ENCODE assay signal across 23 cellular contexts in genomic region chr20:33028875-33029274, GRCh38. TPM values are rescaled to one million over a fixed set of nuclear protein-coding genes. Genes with fewer than 3 reads are reported as not detected.
A peak's percentile ranks its signal among the peaks of the same experiment; 100 is the strongest.
DNase-seq lines count a peak whose midpoint lies in the region; ATAC-seq, FAIRE-seq and TF ChIP-seq lines count a peak whose summit lies in the region.
"Had no signal": no experiment of that assay in that cellular context is flagged by ENCODE, and none has a peak within 500 bp of the region (broad histone marks: within the 10 kb centered on the region; RNA-seq: fewer than 3 reads in every experiment).

No MANE protein-coding gene starts in this region.

- no peak overlapping the region for H3K27ac ChIP-seq in IMR-90 (ENCODE audit: insufficient read depth, low read length)
- no peak overlapping the region for H3K27ac ChIP-seq in HepG2 (ENCODE audit: extremely low read length, insufficient read depth, low read length)
- H3K27ac ChIP-seq in substantia nigra (ENCODE audit: low read depth, low read length, poor library complexity, severe bottlenecking), result no peak overlapping the region
- H3K27ac ChIP-seq in neural progenitor cell, result no peak overlapping the region
- H3K27ac ChIP-seq: A549 had no signal

- H4K8ac ChIP-seq in IMR-90 (ENCODE audit: low read depth in 2 of 2, low read length in 2 of 2), result no peak overlapping the region

- no peak overlapping the region for H3K27ac Mint-ChIP-seq in neural progenitor cell
- H3K27ac Mint-ChIP-seq: CD4-positive, alpha-beta memory T cell; GM23338; HFFc6 had no signal

- H3K79me1 ChIP-seq in IMR-90 (ENCODE audit: low read depth in 1 of 2, low read length in 2 of 2), result no peaks in the 10 kb centered on the region

- no peak overlapping the region for H3K23ac ChIP-seq in IMR-90 (ENCODE audit: low read depth, low read length)

- TF ChIP-seq CTCF in IMR-90 (conservative IDR thresholded peaks at IDR 0.05; ENCODE audit: low read depth, low read length) (no peak), HepG2 (CRISPR knock-in tag; IDR thresholded peaks at IDR 0.05) (0 out of 2 replicates have a peak, but pooled peaks have one; percentile 4), neural progenitor cell (IDR thresholded peaks at IDR 0.05) (no peak)

- intact Hi-C loops in IMR-90 (cut with micrococcal nuclease), result no loop called here
- intact Hi-C loops in HepG2 (cut with micrococcal nuclease; ENCODE audit: unreplicated experiment), result no loop called here

- BruUV-seq in IMR-90 (replicated peaks; lab: Mats Ljungman, UMichigan) (no TSS peak), HepG2 (replicated peaks; lab: Mats Ljungman, UMichigan) (no TSS peak)

- ATAC-seq in IMR-90 (ENCODE audit: low read depth), result no peak
- ATAC-seq in HepG2, result peak; percentile 39
- ATAC-seq: A549, GM23338 had no signal

- dilution Hi-C loops in IMR-90 (cut with HindIII; ENCODE audit: low sequenced_read_pairs, unreplicated experiment), result no loop called here

- no peak overlapping the region for H4K5ac ChIP-seq in IMR-90 (ENCODE audit: low read depth, low read length)

- POLR2A ChIA-PET in IMR-90 (lab: Charles Lee; ENCODE audit: unreplicated experiment), result no interaction called here
- POLR2A ChIA-PET in HepG2 (lab: Yijun Ruan, JAX), result interaction anchor here (1.4 kb wide), 1 partner anchor 15 kb away, joined by 3 read pairs; no protein-coding TSS in a partner anchor

- H3K9ac ChIP-seq in IMR-90 (ENCODE audit: low read depth, low read length), result no peak overlapping the region
- H3K9ac ChIP-seq in HepG2 (ENCODE audit: insufficient read depth, low read depth, low read length), result no peak overlapping the region
- no peak overlapping the region for H3K9ac ChIP-seq in neural progenitor cell

- H3F3A ChIP-seq in neural progenitor cell (ENCODE audit: low read depth), result no peaks in the 10 kb centered on the region

- H3K4me1 ChIP-seq in IMR-90 (ENCODE audit: control insufficient read depth, insufficient read depth, low read length) (no peaks in the 10 kb centered on the region), HepG2 (ENCODE audit: insufficient read depth, low read length) (peaks cover 20% of the 10 kb centered on the region), neural progenitor cell (no peaks in the 10 kb centered on the region)
- H3K4me1 ChIP-seq: A549, HAP-1 had no signal

- H3K79me2 ChIP-seq in HepG2 (ENCODE audit: insufficient read depth, low read length), result no peaks in the 10 kb centered on the region
- H3K79me2 ChIP-seq in neural progenitor cell (ENCODE audit: low read depth), result no peaks in the 10 kb centered on the region

- no peak overlapping the region for H3K14ac ChIP-seq in IMR-90 (replicated peaks; ENCODE audit: low read depth, low read length)

- H2AFZ ChIP-seq in IMR-90 (replicated peaks; ENCODE audit: low read length, poor library complexity) (peak overlapping the region; percentile 14), HepG2 (ENCODE audit: low read length) (no peak overlapping the region), neural progenitor cell (replicated peaks) (no peak overlapping the region)
- H2AFZ ChIP-seq: GM23338 had no signal

- H3K18ac ChIP-seq in IMR-90 (ENCODE audit: low read depth, low read length), result no peak overlapping the region

- DNase-seq in IMR-90, result no peak
- peak; percentile 10 for DNase-seq in NCI-H69 (lab: John Stamatoyannopoulos, UW)
- no peak for DNase-seq in HepG2 (ENCODE audit: low spot score)
- no peak for DNase-seq in substantia nigra (lab: John Stamatoyannopoulos, UW)
- DNase-seq in neural progenitor cell (ENCODE audit: low spot score), result no peak
- DNase-seq: 8988T; C1 segment of cervical spinal cord; Calu3; CD4-positive, alpha-beta memory T cell; COR-L47; DMS53; DMS79 treated with DMSO at 0.1 percent for 48 hours; GF-D8; HFFc6 had no signal

- H3K36me3 Mint-ChIP-seq in neural progenitor cell, result no peaks in the 10 kb centered on the region
- H3K36me3 Mint-ChIP-seq: CD4-positive, alpha-beta memory T cell had no signal

- no peaks in the 10 kb centered on the region for H4K20me1 ChIP-seq in IMR-90 (ENCODE audit: insufficient read depth, low read length)
- peaks cover 4% of the 10 kb centered on the region; the same call in 1 of the 2 replicates for H4K20me1 ChIP-seq in HepG2 (ENCODE audit: insufficient read depth, low read length)
- no peaks in the 10 kb centered on the region for H4K20me1 ChIP-seq in neural progenitor cell (ENCODE audit: low read depth)

- no peaks in the 10 kb centered on the region for H3K4me1 Mint-ChIP-seq in neural progenitor cell
- H3K4me1 Mint-ChIP-seq: CD4-positive, alpha-beta memory T cell; GM23338 had no signal

- peaks cover 4% of the 10 kb centered on the region for H3K27me3 Mint-ChIP-seq in neural progenitor cell (ENCODE audit: insufficient read depth, low read depth)
- H3K27me3 Mint-ChIP-seq: CD4-positive, alpha-beta memory T cell had no signal

- H4K91ac ChIP-seq in IMR-90 (ENCODE audit: insufficient read depth, low read depth, low read length), result no peak overlapping the region

- no peak overlapping the region for H2AK5ac ChIP-seq in IMR-90 (ENCODE audit: low read depth, low read length)

- no peak for FAIRE-seq in HepG2 (lab: Jason Lieb, UNC)
- FAIRE-seq: A549, GM12891, GM18507, H54 had no signal

- H3K9me1 ChIP-seq in IMR-90 (ENCODE audit: insufficient read depth, low read length), result no peaks in the 10 kb centered on the region

- H3K4me3 Mint-ChIP-seq in neural progenitor cell, result no peak overlapping the region
- H3K4me3 Mint-ChIP-seq: CD4-positive, alpha-beta memory T cell; GM23338; HFFc6 had no signal

- no peak overlapping the region for H2AK9ac ChIP-seq in IMR-90 (replicated peaks; ENCODE audit: low read depth, low read length, poor library complexity)

- H3K4me3 ChIP-seq in IMR-90 (ENCODE audit: insufficient read depth, low read depth, low read length) (no peak overlapping the region), HepG2 (replicated peaks in 1 of 3; ENCODE audit: insufficient read depth in 1 of 3, low read depth in 2 of 3, low read length in 3 of 3) (no peak overlapping the region), neural progenitor cell (no peak overlapping the region)
- H3K4me3 ChIP-seq: A549, GM23338, HAP-1 had no signal

- 40% methylated on average over 4 of the region's 7 CpGs; no CpG with 5 or more reads in 1 of the 2 experiments for WGBS in IMR-90 (ENCODE audit: extremely low coverage in 2 of 2, insufficient read length in 1 of 2), 2 experiments
- WGBS in HepG2 (ENCODE audit: low lambda C conversion rate), result 19% methylated on average over 7 of the region's 7 CpGs

- no peak overlapping the region for H2BK120ac ChIP-seq in IMR-90 (ENCODE audit: low read depth, low read length)

- in situ Hi-C loops in IMR-90 (cut with MboI; ENCODE audit: low sequenced_read_pairs), result no loop called here
- in situ Hi-C loops in HepG2 (cut with HindIII; ENCODE audit: extremely low pct_ligation_motif_present, low pct_unique_long_range_greater_than_20kb), result no loop called here

- H3K9me3 Mint-ChIP-seq in neural progenitor cell, result no peaks in the 10 kb centered on the region
- H3K9me3 Mint-ChIP-seq: HFFc6 had no signal

- CTCF ChIA-PET in IMR-90 (lab: Yijun Ruan, JAX), result no interaction called here
- CTCF ChIA-PET in HepG2 (lab: Yijun Ruan, JAX; ENCODE audit: low intra/inter-chr PET ratio, low total read pairs), result no interaction called here

- H2BK20ac ChIP-seq in IMR-90 (ENCODE audit: low read depth, low read length), result no peak overlapping the region

- H3K9me3 ChIP-seq in IMR-90 (ENCODE audit: control insufficient read depth, insufficient read depth, low read length) (no peaks in the 10 kb centered on the region), HepG2 (ENCODE audit: low read length) (no peaks in the 10 kb centered on the region), neural progenitor cell (ENCODE audit: low read depth) (no peaks in the 10 kb centered on the region)
- H3K9me3 ChIP-seq: A549, HAP-1 had no signal

- TF ChIP-seq EP300 in HepG2 (IDR thresholded peaks at IDR 0.05; ENCODE audit: low read depth in 2 of 2, low read length in 2 of 2) (no peak), HepG2 (CRISPR knock-in tag; IDR thresholded peaks at IDR 0.05; ENCODE audit: borderline replicate concordance) (no peak)

- no peak for TF ChIP-seq RAD21 in IMR-90 (IDR thresholded peaks at IDR 0.05; ENCODE audit: low read length)
- TF ChIP-seq RAD21 in HepG2 (CRISPR knock-in tag; IDR thresholded peaks at IDR 0.05), result no peak

- no peak overlapping the region for H2BK5ac ChIP-seq in IMR-90 (ENCODE audit: low read depth, low read length, poor library complexity, severe bottlenecking)

- no peak overlapping the region for H2BK15ac ChIP-seq in IMR-90 (ENCODE audit: low read depth, low read length)

- H3K56ac ChIP-seq in IMR-90 (ENCODE audit: extremely low read depth, insufficient read depth, low read length), result no peak overlapping the region

- H3K36me3 ChIP-seq in IMR-90 (ENCODE audit: control insufficient read depth, insufficient read depth, low read length) (no peaks in the 10 kb centered on the region), HepG2 (replicated peaks in 1 of 2; ENCODE audit: control insufficient read depth in 1 of 2, insufficient read depth in 2 of 2, low read length in 2 of 2) (no peaks in the 10 kb centered on the region), neural progenitor cell (no peaks in the 10 kb centered on the region)
- H3K36me3 ChIP-seq: HAP-1 had no signal

- H3K4me2 ChIP-seq in IMR-90 (ENCODE audit: low read depth, low read length), result no peak overlapping the region
- H3K4me2 ChIP-seq in HepG2 (ENCODE audit: low read depth, low read length), result no peak overlapping the region
- no peak overlapping the region for H3K4me2 ChIP-seq in neural progenitor cell
- H3K4me2 ChIP-seq: A549, GM23338 had no signal

- TF ChIP-seq POLR2A in IMR-90 (IDR thresholded peaks at IDR 0.05; ENCODE audit: low read depth, low read length) (no peak), HepG2 (IDR thresholded peaks at IDR 0.05; ENCODE audit: insufficient read depth in 1 of 2, low read depth in 2 of 2, low read length in 2 of 2) (no peak)

- no peak overlapping the region for H3K4ac ChIP-seq in IMR-90 (ENCODE audit: low read depth, low read length)

- H3K27me3 ChIP-seq in IMR-90 (ENCODE audit: control insufficient read depth, insufficient read depth, low read length) (no peaks in the 10 kb centered on the region), HepG2 (ENCODE audit: control insufficient read depth in 1 of 2, insufficient read depth in 2 of 2, low read length in 2 of 2) (peaks cover 0 to 19% of the 10 kb centered on the region in 2 experiments; a peak in 3 of 5 replicates), neural progenitor cell (peaks cover 19% of the 10 kb centered on the region)

RNA-seq across cellular contexts. Expression of gene BPIFB6, which starts 2.6 kb away (rescaled TPM):
- total RNA-seq in IMR-90 (2012; rRNA removed), result not detected in 2 replicates
- not detected in 2 replicates for polyA plus RNA-seq in IMR-90 (2012; rRNA removed)
- not detected in 2 replicates for polyA plus RNA-seq in IMR-90 (2012; cell fraction: cytosol; rRNA removed)
- not detected in 2 replicates for polyA plus RNA-seq in IMR-90 (2012; cell fraction: nucleus; rRNA removed; ENCODE audit: low replicate concordance)
- 0.13 TPM in 1 of 2 replicates, not detected in the other for total RNA-seq in HepG2 (2016; rRNA removed; fragmentation: Illumina TruSeq; extraction: Trizol)
- total RNA-seq in HepG2 (2016; cell fraction: cytosol; rRNA removed; fragmentation: Illumina TruSeq; extraction: Trizol; ENCODE audit: low read depth), result not detected in 2 replicates
- not detected in 2 replicates for total RNA-seq in HepG2 (2016; cell fraction: insoluble cytoplasmic fraction; rRNA removed; fragmentation: Illumina TruSeq; extraction: Trizol)
- not detected in 2 replicates for total RNA-seq in HepG2 (2016; cell fraction: membrane; rRNA removed; fragmentation: Illumina TruSeq; extraction: Trizol)
- 0.28 TPM in 1 of 2 replicates, not detected in the other for total RNA-seq in HepG2 (2016; cell fraction: nucleus; rRNA removed; fragmentation: Illumina TruSeq; extraction: Trizol)
- 1.7 and 3.1 TPM in 2 replicates for polyA plus RNA-seq in HepG2 (2011; rRNA removed)
- 0.36 and 0.92 TPM in 2 replicates for polyA plus RNA-seq in HepG2 (2011; cell fraction: cytosol; rRNA removed)
- 16.0 and 30.7 TPM in 2 replicates for polyA plus RNA-seq in HepG2 (2011; cell fraction: nucleus; rRNA removed)
- polyA plus RNA-seq in HepG2 (2012), result 1.9 and 4.7 TPM in 2 replicates
- not detected in 2 replicates for polyA plus RNA-seq in HepG2 (2016; cell fraction: cytosol; fragmentation: Illumina TruSeq; extraction: Trizol; ENCODE audit: low read depth)
- not detected in 2 replicates for polyA plus RNA-seq in HepG2 (2016; cell fraction: insoluble cytoplasmic fraction; fragmentation: Illumina TruSeq; extraction: Trizol; ENCODE audit: low read depth)
- polyA plus RNA-seq in HepG2 (2016; cell fraction: membrane; fragmentation: Illumina TruSeq; extraction: Trizol; ENCODE audit: low read depth), result not detected in 2 replicates
- 0.32 TPM in 1 of 2 replicates, not detected in the other for polyA plus RNA-seq in HepG2 (2016; cell fraction: nucleus; fragmentation: Illumina TruSeq; extraction: Trizol; ENCODE audit: insufficient read depth, low read depth)
- polyA minus RNA-seq in HepG2 (2011; rRNA and poly(A)+ RNA removed; ENCODE audit: low replicate concordance), result 2.3 TPM in 1 of 2 replicates, not detected in the other
- polyA minus RNA-seq in HepG2 (2011; cell fraction: cytosol; rRNA and poly(A)+ RNA removed), result not detected in 2 replicates
- polyA minus RNA-seq in HepG2 (2011; cell fraction: nucleus; rRNA and poly(A)+ RNA removed), result 2.2 and 2.5 TPM in 2 replicates
- total RNA-seq in neural progenitor cell (ENCODE audit: low replicate concordance), result not detected in 2 replicates
- total RNA-seq: Calu3; CD4-positive, alpha-beta memory T cell; Daoy; G401; GM23338; HFFc6 had no signal
- polyA plus RNA-seq: A549; BJ; CD4-positive, alpha-beta memory T cell; GM23338 had no signal

RNA-seq across cellular contexts. Expression of gene BPIFB2, which starts 21.4 kb away (rescaled TPM):
- not detected in 2 replicates for total RNA-seq in IMR-90 (2012; rRNA removed)
- not detected in 2 replicates for polyA plus RNA-seq in IMR-90 (2012; rRNA removed)
- not detected in 2 replicates for polyA plus RNA-seq in IMR-90 (2012; cell fraction: cytosol; rRNA removed)
- polyA plus RNA-seq in IMR-90 (2012; cell fraction: nucleus; rRNA removed; ENCODE audit: low replicate concordance), result not detected in 2 replicates
- 27.4 and 54.5 TPM in 2 replicates for total RNA-seq in HepG2 (2016; rRNA removed; fragmentation: Illumina TruSeq; extraction: Trizol)
- 7.1 and 9.6 TPM in 2 replicates for total RNA-seq in HepG2 (2016; cell fraction: cytosol; rRNA removed; fragmentation: Illumina TruSeq; extraction: Trizol; ENCODE audit: low read depth)
- 23.9 and 58.5 TPM in 2 replicates for total RNA-seq in HepG2 (2016; cell fraction: insoluble cytoplasmic fraction; rRNA removed; fragmentation: Illumina TruSeq; extraction: Trizol)
- 14.4 and 19.0 TPM in 2 replicates for total RNA-seq in HepG2 (2016; cell fraction: membrane; rRNA removed; fragmentation: Illumina TruSeq; extraction: Trizol)
- 67.6 and 73.6 TPM in 2 replicates for total RNA-seq in HepG2 (2016; cell fraction: nucleus; rRNA removed; fragmentation: Illumina TruSeq; extraction: Trizol)
- polyA plus RNA-seq in HepG2 (2011; rRNA removed), result 902 and 1,439 TPM in 2 replicates
- polyA plus RNA-seq in HepG2 (2011; cell fraction: cytosol; rRNA removed), result 445 and 477 TPM in 2 replicates
- 3,378 and 3,757 TPM in 2 replicates for polyA plus RNA-seq in HepG2 (2011; cell fraction: nucleus; rRNA removed)
- polyA plus RNA-seq in HepG2 (2012), result 748 and 877 TPM in 2 replicates
- 16.7 and 20.1 TPM in 2 replicates for polyA plus RNA-seq in HepG2 (2016; cell fraction: cytosol; fragmentation: Illumina TruSeq; extraction: Trizol; ENCODE audit: low read depth)
- polyA plus RNA-seq in HepG2 (2016; cell fraction: insoluble cytoplasmic fraction; fragmentation: Illumina TruSeq; extraction: Trizol; ENCODE audit: low read depth), result 40.9 and 50.4 TPM in 2 replicates
- polyA plus RNA-seq in HepG2 (2016; cell fraction: membrane; fragmentation: Illumina TruSeq; extraction: Trizol; ENCODE audit: low read depth), result 25.2 and 26.1 TPM in 2 replicates
- polyA plus RNA-seq in HepG2 (2016; cell fraction: nucleus; fragmentation: Illumina TruSeq; extraction: Trizol; ENCODE audit: insufficient read depth, low read depth), result 205 and 206 TPM in 2 replicates
- polyA minus RNA-seq in HepG2 (2011; rRNA and poly(A)+ RNA removed; ENCODE audit: low replicate concordance), result 0.19 and 1,018 TPM in 2 replicates
- 235 and 377 TPM in 2 replicates for polyA minus RNA-seq in HepG2 (2011; cell fraction: cytosol; rRNA and poly(A)+ RNA removed)
- 642 and 673 TPM in 2 replicates for polyA minus RNA-seq in HepG2 (2011; cell fraction: nucleus; rRNA and poly(A)+ RNA removed)
- not detected in 2 replicates for total RNA-seq in neural progenitor cell (ENCODE audit: low replicate concordance)
- total RNA-seq: Calu3; CD4-positive, alpha-beta memory T cell; Daoy; G401; GM23338; HFFc6 had no signal
- polyA plus RNA-seq: A549; BJ; CD4-positive, alpha-beta memory T cell; GM23338 had no signal

RNA-seq across cellular contexts. Expression of gene SUN5, which starts 24.6 kb away (rescaled TPM):
- not detected in 2 replicates for total RNA-seq in IMR-90 (2012; rRNA removed)
- polyA plus RNA-seq in IMR-90 (2012; rRNA removed), result not detected in 2 replicates
- polyA plus RNA-seq in IMR-90 (2012; cell fraction: cytosol; rRNA removed), result not detected in 2 replicates
- not detected in 2 replicates for polyA plus RNA-seq in IMR-90 (2012; cell fraction: nucleus; rRNA removed; ENCODE audit: low replicate concordance)
- total RNA-seq in HepG2 (2016; rRNA removed; fragmentation: Illumina TruSeq; extraction: Trizol), result not detected in 2 replicates
- not detected in 2 replicates for total RNA-seq in HepG2 (2016; cell fraction: cytosol; rRNA removed; fragmentation: Illumina TruSeq; extraction: Trizol; ENCODE audit: low read depth)
- not detected in 2 replicates for total RNA-seq in HepG2 (2016; cell fraction: insoluble cytoplasmic fraction; rRNA removed; fragmentation: Illumina TruSeq; extraction: Trizol)
- total RNA-seq in HepG2 (2016; cell fraction: membrane; rRNA removed; fragmentation: Illumina TruSeq; extraction: Trizol), result not detected in 2 replicates
- not detected in 2 replicates for total RNA-seq in HepG2 (2016; cell fraction: nucleus; rRNA removed; fragmentation: Illumina TruSeq; extraction: Trizol)
- not detected in 2 replicates for polyA plus RNA-seq in HepG2 (2011; rRNA removed)
- polyA plus RNA-seq in HepG2 (2011; cell fraction: cytosol; rRNA removed), result not detected in 2 replicates
- polyA plus RNA-seq in HepG2 (2011; cell fraction: nucleus; rRNA removed), result not detected in 2 replicates
- polyA plus RNA-seq in HepG2 (2012), result not detected in 2 replicates
- polyA plus RNA-seq in HepG2 (2016; cell fraction: cytosol; fragmentation: Illumina TruSeq; extraction: Trizol; ENCODE audit: low read depth), result not detected in 2 replicates
- not detected in 2 replicates for polyA plus RNA-seq in HepG2 (2016; cell fraction: insoluble cytoplasmic fraction; fragmentation: Illumina TruSeq; extraction: Trizol; ENCODE audit: low read depth)
- polyA plus RNA-seq in HepG2 (2016; cell fraction: membrane; fragmentation: Illumina TruSeq; extraction: Trizol; ENCODE audit: low read depth), result not detected in 2 replicates
- not detected in 2 replicates for polyA plus RNA-seq in HepG2 (2016; cell fraction: nucleus; fragmentation: Illumina TruSeq; extraction: Trizol; ENCODE audit: insufficient read depth, low read depth)
- not detected in 2 replicates for polyA minus RNA-seq in HepG2 (2011; rRNA and poly(A)+ RNA removed; ENCODE audit: low replicate concordance)
- not detected in 2 replicates for polyA minus RNA-seq in HepG2 (2011; cell fraction: cytosol; rRNA and poly(A)+ RNA removed)
- not detected in 2 replicates for polyA minus RNA-seq in HepG2 (2011; cell fraction: nucleus; rRNA and poly(A)+ RNA removed)
- total RNA-seq in neural progenitor cell (ENCODE audit: low replicate concordance), result not detected in 2 replicates
- total RNA-seq: Calu3; CD4-positive, alpha-beta memory T cell; Daoy; G401; GM23338; HFFc6 had no signal
- polyA plus RNA-seq: A549; BJ; CD4-positive, alpha-beta memory T cell; GM23338 had no signal

RNA-seq across cellular contexts. Expression of gene BPIFB3, which starts 24.8 kb away (rescaled TPM):
- not detected in 2 replicates for total RNA-seq in IMR-90 (2012; rRNA removed)
- not detected in 2 replicates for polyA plus RNA-seq in IMR-90 (2012; rRNA removed)
- polyA plus RNA-seq in IMR-90 (2012; cell fraction: cytosol; rRNA removed), result not detected in 2 replicates
- polyA plus RNA-seq in IMR-90 (2012; cell fraction: nucleus; rRNA removed; ENCODE audit: low replicate concordance), result not detected in 2 replicates
- not detected in 2 replicates for total RNA-seq in HepG2 (2016; rRNA removed; fragmentation: Illumina TruSeq; extraction: Trizol)
- total RNA-seq in HepG2 (2016; cell fraction: cytosol; rRNA removed; fragmentation: Illumina TruSeq; extraction: Trizol; ENCODE audit: low read depth), result not detected in 2 replicates
- total RNA-seq in HepG2 (2016; cell fraction: insoluble cytoplasmic fraction; rRNA removed; fragmentation: Illumina TruSeq; extraction: Trizol), result not detected in 2 replicates
- total RNA-seq in HepG2 (2016; cell fraction: membrane; rRNA removed; fragmentation: Illumina TruSeq; extraction: Trizol), result not detected in 2 replicates
- total RNA-seq in HepG2 (2016; cell fraction: nucleus; rRNA removed; fragmentation: Illumina TruSeq; extraction: Trizol), result not detected in 2 replicates
- 0.09 TPM in 1 of 2 replicates, not detected in the other for polyA plus RNA-seq in HepG2 (2011; rRNA removed)
- not detected in 2 replicates for polyA plus RNA-seq in HepG2 (2011; cell fraction: cytosol; rRNA removed)
- polyA plus RNA-seq in HepG2 (2011; cell fraction: nucleus; rRNA removed), result 0.21 TPM in 1 of 2 replicates, not detected in the other
- not detected in 2 replicates for polyA plus RNA-seq in HepG2 (2012)
- not detected in 2 replicates for polyA plus RNA-seq in HepG2 (2016; cell fraction: cytosol; fragmentation: Illumina TruSeq; extraction: Trizol; ENCODE audit: low read depth)
- not detected in 2 replicates for polyA plus RNA-seq in HepG2 (2016; cell fraction: insoluble cytoplasmic fraction; fragmentation: Illumina TruSeq; extraction: Trizol; ENCODE audit: low read depth)
- not detected in 2 replicates for polyA plus RNA-seq in HepG2 (2016; cell fraction: membrane; fragmentation: Illumina TruSeq; extraction: Trizol; ENCODE audit: low read depth)
- polyA plus RNA-seq in HepG2 (2016; cell fraction: nucleus; fragmentation: Illumina TruSeq; extraction: Trizol; ENCODE audit: insufficient read depth, low read depth), result not detected in 2 replicates
- not detected in 2 replicates for polyA minus RNA-seq in HepG2 (2011; rRNA and poly(A)+ RNA removed; ENCODE audit: low replicate concordance)
- polyA minus RNA-seq in HepG2 (2011; cell fraction: cytosol; rRNA and poly(A)+ RNA removed), result not detected in 2 replicates
- not detected in 2 replicates for polyA minus RNA-seq in HepG2 (2011; cell fraction: nucleus; rRNA and poly(A)+ RNA removed)
- total RNA-seq in neural progenitor cell (ENCODE audit: low replicate concordance), result not detected in 2 replicates
- total RNA-seq: Calu3; CD4-positive, alpha-beta memory T cell; Daoy; G401; GM23338; HFFc6 had no signal
- polyA plus RNA-seq: A549; BJ; CD4-positive, alpha-beta memory T cell; GM23338 had no signal

RNA-seq across cellular contexts. Expression of gene BPIFB4, which starts 50.6 kb away (rescaled TPM):
- total RNA-seq in IMR-90 (2012; rRNA removed) (not detected in 2 replicates), HepG2 (2016; rRNA removed; fragmentation: Illumina TruSeq; extraction: Trizol) (not detected in 2 replicates), neural progenitor cell (ENCODE audit: low replicate concordance) (not detected in 2 replicates)
- polyA plus RNA-seq in IMR-90 (2012; rRNA removed) (not detected in 2 replicates), HepG2 (2011; rRNA removed) (0.09 and 0.13 TPM in 2 replicates)
- not detected in 2 replicates for polyA plus RNA-seq in IMR-90 (2012; cell fraction: cytosol; rRNA removed)
- polyA plus RNA-seq in IMR-90 (2012; cell fraction: nucleus; rRNA removed; ENCODE audit: low replicate concordance), result not detected in 2 replicates
- not detected in 2 replicates for total RNA-seq in HepG2 (2016; cell fraction: cytosol; rRNA removed; fragmentation: Illumina TruSeq; extraction: Trizol; ENCODE audit: low read depth)
- total RNA-seq in HepG2 (2016; cell fraction: insoluble cytoplasmic fraction; rRNA removed; fragmentation: Illumina TruSeq; extraction: Trizol), result not detected in 2 replicates
- not detected in 2 replicates for total RNA-seq in HepG2 (2016; cell fraction: membrane; rRNA removed; fragmentation: Illumina TruSeq; extraction: Trizol)
- total RNA-seq in HepG2 (2016; cell fraction: nucleus; rRNA removed; fragmentation: Illumina TruSeq; extraction: Trizol), result not detected in 2 replicates
- polyA plus RNA-seq in HepG2 (2011; cell fraction: cytosol; rRNA removed), result 0.06 and 0.07 TPM in 2 replicates
- polyA plus RNA-seq in HepG2 (2011; cell fraction: nucleus; rRNA removed), result 0.32 and 0.36 TPM in 2 replicates
- not detected in 2 replicates for polyA plus RNA-seq in HepG2 (2012)
- polyA plus RNA-seq in HepG2 (2016; cell fraction: cytosol; fragmentation: Illumina TruSeq; extraction: Trizol; ENCODE audit: low read depth), result not detected in 2 replicates
- not detected in 2 replicates for polyA plus RNA-seq in HepG2 (2016; cell fraction: insoluble cytoplasmic fraction; fragmentation: Illumina TruSeq; extraction: Trizol; ENCODE audit: low read depth)
- polyA plus RNA-seq in HepG2 (2016; cell fraction: membrane; fragmentation: Illumina TruSeq; extraction: Trizol; ENCODE audit: low read depth), result not detected in 2 replicates
- not detected in 2 replicates for polyA plus RNA-seq in HepG2 (2016; cell fraction: nucleus; fragmentation: Illumina TruSeq; extraction: Trizol; ENCODE audit: insufficient read depth, low read depth)
- not detected in 2 replicates for polyA minus RNA-seq in HepG2 (2011; rRNA and poly(A)+ RNA removed; ENCODE audit: low replicate concordance)
- polyA minus RNA-seq in HepG2 (2011; cell fraction: cytosol; rRNA and poly(A)+ RNA removed), result not detected in 2 replicates
- not detected in 2 replicates for polyA minus RNA-seq in HepG2 (2011; cell fraction: nucleus; rRNA and poly(A)+ RNA removed)
- total RNA-seq: Calu3; CD4-positive, alpha-beta memory T cell; Daoy; G401; GM23338; HFFc6 had no signal
- polyA plus RNA-seq: A549; BJ; CD4-positive, alpha-beta memory T cell; GM23338 had no signal
